2 cellular contexts compared by ENCODE assay signal in genomic region chr11:6392251-6392650, GRCh38. TPM values are rescaled to one million over a fixed set of nuclear protein-coding genes. Genes with fewer than 3 reads are reported as not detected.
"Had no signal": no experiment of that assay in that cellular context is flagged by ENCODE, and none has a peak within 500 bp of the region (broad histone marks: within the 10 kb centered on the region; RNA-seq: fewer than 3 reads in every experiment).

No MANE protein-coding gene starts in this region.

RNA-seq across cellular contexts. Expression of gene HPX, which starts 48.5 kb away (rescaled TPM):
- total RNA-seq: activated CD4-positive, alpha-beta T cell treated with anti-CD3 and anti-CD28 coated beads, Interleukin-2, amount 10 ng/mL, durations not matched to agents 24 days and 14 days; SK-MEL-5 had no signal
